In the genomic region with DNA sequence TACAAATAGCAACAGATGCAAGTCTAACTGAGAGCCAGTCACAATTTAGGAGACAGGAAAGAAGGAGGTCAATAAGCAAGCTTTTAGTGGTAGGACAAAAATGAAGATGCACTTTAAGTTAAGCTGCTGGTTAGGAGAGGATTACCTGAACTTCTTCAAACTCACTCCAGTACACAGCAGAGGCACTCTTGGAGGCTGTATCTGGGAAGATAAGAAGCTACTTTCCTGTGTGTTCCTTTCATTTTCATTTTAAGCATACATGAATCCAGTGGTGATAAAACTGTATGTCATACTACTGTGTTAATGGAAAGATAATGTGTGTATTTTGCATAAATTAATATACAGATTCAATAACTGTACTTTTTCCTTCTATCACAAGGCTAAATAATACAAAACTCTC, we compare ENCODE assay signal across 17 cellular contexts. TPM values are rescaled to one million over a fixed set of nuclear protein-coding genes. Genes with fewer than 3 reads are reported as not detected.
DNase-seq lines count a peak whose midpoint lies in the region; ATAC-seq and TF ChIP-seq lines count a peak whose summit lies in the region.
"Had no signal": no experiment of that assay in that cellular context is flagged by ENCODE, and none has a peak within 500 bp of the region (broad histone marks: within the 10 kb centered on the region; RNA-seq: fewer than 3 reads in every experiment).

No MANE protein-coding gene starts in this region.

- TF ChIP-seq POLR2A in lower leg skin (IDR thresholded peaks at IDR 0.05): no peak

- no peaks in the 10 kb centered on the region for H3K9me3 Mint-ChIP-seq in T-cell

- H3K4me2 ChIP-seq in hepatocyte: peak overlapping the region; percentile 11
- H3K4me2 ChIP-seq: BLaER1 had no signal

- H3K4me3 Mint-ChIP-seq in T-cell: no peak overlapping the region

- H3K36me3 Mint-ChIP-seq in T-cell: peaks cover 48% of the 10 kb centered on the region

- H2AFZ ChIP-seq in hepatocyte: no peak overlapping the region

- CTCF ChIA-PET in T-cell (lab: Charles Lee): interaction anchor here in 1 of 2 donors (1.2 kb wide), 1 partner anchor 47 kb away, joined by 5 read pairs; no protein-coding TSS in a partner anchor

- H3K27ac ChIP-seq in hepatocyte: no peak overlapping the region
- H3K27ac ChIP-seq: BLaER1, esophagus muscularis mucosa, lower lobe of right lung had no signal

- peaks cover 23 to 28% (median 26%) of the 10 kb centered on the region in 3 donors for H3K4me1 Mint-ChIP-seq in T-cell

- H3K9me2 ChIP-seq in hepatocyte (replicated peaks; ENCODE audit: insufficient read depth): no peaks in the 10 kb centered on the region

- H3K27ac Mint-ChIP-seq in T-cell: peak overlapping the region; percentile 24 to 53

- H3K4me3 ChIP-seq in GM12865 (ENCODE audit: low read depth, low read length): no peak overlapping the region
- no peak overlapping the region for H3K4me3 ChIP-seq in hepatocyte
- H3K4me3 ChIP-seq in lower leg skin (ENCODE audit: low read depth, poor library complexity, severe bottlenecking): no peak overlapping the region
- H3K4me3 ChIP-seq: BLaER1, esophagus muscularis mucosa, lower lobe of right lung had no signal

- POLR2A ChIA-PET in T-cell (lab: Charles Lee): no interaction called here

- H3K9me3 ChIP-seq in hepatocyte (ENCODE audit: low read depth): no peaks in the 10 kb centered on the region
- H3K9me3 ChIP-seq: esophagus muscularis mucosa, lower lobe of right lung had no signal

- no peaks in the 10 kb centered on the region for H3K36me3 ChIP-seq in hepatocyte (replicated peaks; ENCODE audit: insufficient read depth, low read depth)

- H4K20me1 ChIP-seq in hepatocyte (ENCODE audit: insufficient read depth, poor library complexity, severe bottlenecking): no peaks in the 10 kb centered on the region
- H4K20me1 ChIP-seq: BLaER1 had no signal

- ATAC-seq in GM21390 (IDR thresholded peaks at IDR 0.05; ENCODE audit: unreplicated experiment) (peak; percentile 76), T-cell (replicated peaks in 1 of 4) (no peak)
- ATAC-seq: lower lobe of right lung, right cardiac atrium had no signal

- H3K79me2 ChIP-seq in hepatocyte: peaks cover 12% of the 10 kb centered on the region

- H3K4me1 ChIP-seq in hepatocyte (ENCODE audit: insufficient read depth): no peaks in the 10 kb centered on the region
- H3K4me1 ChIP-seq: BLaER1, esophagus muscularis mucosa, lower lobe of right lung had no signal

- no peak for TF ChIP-seq CTCF in GM12865 (IDR thresholded peaks at IDR 0.05; ENCODE audit: insufficient read depth, low read depth, low read length, missing control alignments)
- TF ChIP-seq CTCF in hepatocyte (IDR thresholded peaks at IDR 0.05; ENCODE audit: poor library complexity): no peak
- no peak for TF ChIP-seq CTCF in lower leg skin (IDR thresholded peaks at IDR 0.05)

- no peaks in the 10 kb centered on the region for H3K27me3 Mint-ChIP-seq in T-cell

- DNase-seq in GM12865 (ENCODE audit: low read depth): peak; percentile 5
- no peak for DNase-seq in T-cell
- DNase-seq in hepatocyte (ENCODE audit: low spot score): no peak
- DNase-seq in NCI-H1436 (lab: John Stamatoyannopoulos, UW): no peak
- no peak for DNase-seq in lower leg skin (ENCODE audit: low spot score in 2 of 2)
- DNase-seq in NCI-H1930 (lab: John Stamatoyannopoulos, UW): no peak
- no peak for DNase-seq in NCI-H2107 (lab: John Stamatoyannopoulos, UW)
- DNase-seq: hypothalamus; lower lobe of right lung; NCI-H187; NCI-H82; right cardiac atrium; SHP77 treated with DMSO at 0.1 percent for 48 hours; stimulated activated CD4-positive, alpha-beta T cell treated with anti-CD3 and anti-CD28 coated beads, Interleukin-4, amount 100 ng/mL, for 1 hour had no signal

- H3K27me3 ChIP-seq in hepatocyte: no peaks in the 10 kb centered on the region
- H3K27me3 ChIP-seq: BLaER1, esophagus muscularis mucosa had no signal

- intact Hi-C loops in lower leg skin (cut with DNase I; ENCODE audit: low total_unique reads): no loop called here

RNA-seq across cellular contexts. Expression of a gene that starts 49.6 kb away (rescaled TPM):
- total RNA-seq in T-cell (10 to 100 TPM; 29.5 to 44.6 (median 36.0) TPM), hepatocyte (8.0 and 9.7 TPM in 2 replicates), lower leg skin (10 to 100 TPM in 3 of 4 donors, 1 to 10 TPM in 1; 9.6 to 27.9 (median 15.2) TPM)
- 6.4 and 6.7 TPM in 2 replicates for polyA plus RNA-seq in hepatocyte

RNA-seq across cellular contexts. Expression of a gene that starts 49.9 kb away (rescaled TPM):
- total RNA-seq in T-cell: 10 to 100 TPM; 31.4 to 43.7 (median 38.8) TPM
- total RNA-seq in hepatocyte: 83.0 and 96.2 TPM in 2 replicates
- polyA plus RNA-seq in hepatocyte: 229 and 230 TPM in 2 replicates
- 10 to 100 TPM; 31.8 to 46.8 (median 35.3) TPM for total RNA-seq in lower leg skin

RNA-seq across cellular contexts. Expression of a gene that starts 58.5 kb away (rescaled TPM):
- total RNA-seq in T-cell (10 to 100 TPM; 29.9 to 52.4 (median 50.6) TPM), hepatocyte (15.2 and 18.1 TPM in 2 replicates), lower leg skin (10 to 100 TPM; 10.1 to 20.8 (median 15.5) TPM)
- 10.5 and 11.4 TPM in 2 replicates for polyA plus RNA-seq in hepatocyte
